Comparison of ENCODE assay signal across 18 cellular contexts in the genomic region with DNA sequence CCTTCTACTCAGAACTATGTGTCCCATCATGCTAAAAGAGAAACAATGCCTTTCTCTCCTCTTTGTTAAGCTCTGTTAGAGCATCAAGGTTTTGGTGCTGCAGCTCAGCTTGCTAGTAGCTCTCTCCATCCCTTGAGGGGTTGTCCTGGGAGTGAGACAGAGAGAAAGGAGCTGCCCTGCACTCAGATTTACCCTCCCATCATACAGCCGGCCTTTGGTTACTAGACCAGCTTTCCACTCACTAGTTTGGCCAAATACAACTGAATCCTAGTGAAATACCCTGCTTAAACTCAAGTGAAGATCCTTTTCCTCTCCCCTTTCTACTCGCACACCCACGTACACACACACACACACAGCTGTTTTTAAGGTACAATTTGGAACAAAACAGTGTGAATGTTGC.
"Had no signal": no experiment of that assay in that cellular context is flagged by ENCODE, and none has a peak within 500 bp of the region (broad histone marks: within the 10 kb centered on the region; RNA-seq: fewer than 3 reads in every experiment).

No MANE protein-coding gene starts in this region.

- ATAC-seq: activated CD8-positive, alpha-beta T cell treated with anti-CD3 and anti-CD28 coated beads, Interleukin-2, amount 10 ng/mL, durations not matched to agents 7 days and 5 days; esophagus mucosa; left ventricle myocardium superior; natural killer cell treated with Interleukin-12 subunit alpha and Interleukin-12 subunit beta and Interleukin-15 and Interleukin-18, amount 100 ng/mL, for 72 hours; pancreas; stimulated activated naive B cell treated with anti-CD40 and anti-IgM and Interleukin-4, amounts not matched to agents 10 μg/mL and 1 μg/mL and 100 μg/mL, for 72 hours had no signal

- H3K27ac ChIP-seq: adrenal gland, pancreas, skin epidermis, thyroid gland, vagina had no signal

- H3K4me3 ChIP-seq: adrenal gland, pancreas, skin epidermis, thyroid gland, vagina had no signal

- H3K4me1 ChIP-seq: pancreas had no signal

- H3K36me3 ChIP-seq: adrenal gland, pancreas, thyroid gland, vagina had no signal

- H3K9me3 ChIP-seq: adrenal gland, pancreas, thyroid gland, vagina had no signal

- DNase-seq: activated CD4-positive, alpha-beta T cell treated with anti-CD3 and anti-CD28 coated beads, Interleukin-2, amount 10 ng/mL, durations not matched to agents 24 days and 14 days; activated CD4-positive, CD25-positive, alpha-beta regulatory T cell; activated CD8-positive, alpha-beta memory T cell treated with anti-CD3 and anti-CD28 coated beads, Interleukin-2, amount 50 U/mL, for 4 hours; activated CD8-positive, alpha-beta T cell treated with anti-CD3 and anti-CD28 coated beads, Interleukin-2, amount 10 ng/mL, durations not matched to agents 7 days and 5 days; activated effector memory CD4-positive, alpha-beta T cell treated with anti-CD3 and anti-CD28 coated beads, Interleukin-2, amount 50 U/mL, for 16 hours; activated T-cell treated with anti-CD3 and anti-CD28 coated beads, Interleukin-2, amount 50 U/mL, for 48 hours; adrenal gland; kidney; left ventricle myocardium superior; pancreas; stimulated activated CD4-positive, alpha-beta T cell treated with anti-CD3 and anti-CD28 coated beads, Interleukin-15, amount 100 ng/mL, for 24 hours; stimulated activated CD4-positive, alpha-beta T cell treated with anti-CD3 and anti-CD28 coated beads, Interleukin-4, amount 100 ng/mL, for 1 hour; stimulated activated naive B cell treated with anti-CD40 and anti-IgM and Interleukin-4, amounts not matched to agents 10 μg/mL and 1 μg/mL and 100 μg/mL, for 72 hours; thyroid gland had no signal

- H3K27me3 ChIP-seq: adrenal gland, thyroid gland, vagina had no signal
